Comparison of ENCODE assay signal across 1 cellular context in genomic region chr7:36391436-36392198, GRCh38.
A peak's percentile ranks its signal among the peaks of the same experiment; 100 is the strongest.
TF ChIP-seq lines count a peak whose summit lies in the region.

No MANE protein-coding gene starts in this region.

TF ChIP-seq in K562, 482 proteins besides CTCF, POLR2A, EP300 and RAD21 (continued from another document):
- TF ChIP-seq PREB (CRISPR knock-in tag; IDR thresholded peaks at IDR 0.05) = no peak
- TF ChIP-seq HDAC3 (IDR thresholded peaks at IDR 0.05; ENCODE audit: borderline replicate concordance, partially characterized antibody) = no peak
- TF ChIP-seq MAZ (CRISPR knock-in tag; conservative IDR thresholded peaks at IDR 0.05 in 1 of 2, IDR thresholded peaks at IDR 0.05 in 1 of 2) = no peak
- TF ChIP-seq ZNF316 (IDR thresholded peaks at IDR 0.05) = no peak
- no peak for TF ChIP-seq AFF4 (CRISPR knock-in tag; IDR thresholded peaks at IDR 0.05)
- TF ChIP-seq ETV1 (tag; conservative IDR thresholded peaks at IDR 0.05; ENCODE audit: low read depth) = no peak
- TF ChIP-seq ZKSCAN3 (CRISPR knock-in tag; IDR thresholded peaks at IDR 0.05) = no peak
- TF ChIP-seq PTTG1 (tag; IDR thresholded peaks at IDR 0.05; ENCODE audit: low read depth) = no peak
- TF ChIP-seq ETS2 (tag; IDR thresholded peaks at IDR 0.05; ENCODE audit: borderline replicate concordance, poor library complexity, severe bottlenecking) = no peak
- no peak for TF ChIP-seq MAFF (IDR thresholded peaks at IDR 0.05; ENCODE audit: low read length)
- TF ChIP-seq ID3 (CRISPR knock-in tag; IDR thresholded peaks at IDR 0.05) = no peak
- TF ChIP-seq ID3 (tag; IDR thresholded peaks at IDR 0.05) = no peak
- TF ChIP-seq SNRNP70 (optimal IDR thresholded peaks at IDR 0.05; ENCODE audit: low read depth, low read length) = no peak
- no peak for TF ChIP-seq HOMEZ (CRISPR knock-in tag; IDR thresholded peaks at IDR 0.05)
- TF ChIP-seq DACH1 (IDR thresholded peaks at IDR 0.05; ENCODE audit: partially characterized antibody) = peak; percentile 68
- no peak for TF ChIP-seq ILK (tag; IDR thresholded peaks at IDR 0.05; ENCODE audit: borderline replicate concordance, low read depth)
- TF ChIP-seq FOXJ2 (tag; IDR thresholded peaks at IDR 0.05) = peak; percentile 86
- TF ChIP-seq CREB3L1 (IDR thresholded peaks at IDR 0.05; ENCODE audit: borderline replicate concordance, low read depth) = no peak
- no peak for TF ChIP-seq TAL1 (IDR thresholded peaks at IDR 0.05)
- no peak for TF ChIP-seq SIN3A (IDR thresholded peaks at IDR 0.05; ENCODE audit: borderline replicate concordance in 2 of 2, control insufficient read depth in 1 of 2, low read depth in 2 of 2, low read length in 2 of 2)
- no peak for TF ChIP-seq ZNF436 (CRISPR knock-in tag; IDR thresholded peaks at IDR 0.05)
- 0 out of 2 replicates have a peak, but pooled peaks have one; percentile 18 for TF ChIP-seq HMBOX1 (IDR thresholded peaks at IDR 0.05)
- TF ChIP-seq ZNF232 (CRISPR knock-in tag; IDR thresholded peaks at IDR 0.05) = no peak
- no peak for TF ChIP-seq KDM4B (IDR thresholded peaks at IDR 0.05; ENCODE audit: borderline replicate concordance in 2 of 2, low read depth in 1 of 2)
- 0 out of 2 replicates have a peak, but pooled peaks have one; percentile 10 for TF ChIP-seq ARID2 (IDR thresholded peaks at IDR 0.05)
- TF ChIP-seq ZNF668 (CRISPR knock-in tag; IDR thresholded peaks at IDR 0.05) = no peak
- TF ChIP-seq ZBTB8A (IDR thresholded peaks at IDR 0.05; ENCODE audit: partially characterized antibody) = no peak
- TF ChIP-seq ZNF3 (CRISPR knock-in tag; IDR thresholded peaks at IDR 0.05) = no peak
- no peak for TF ChIP-seq HDGF (IDR thresholded peaks at IDR 0.05)
- TF ChIP-seq CREB1 (IDR thresholded peaks at IDR 0.05) = no peak
- TF ChIP-seq CREB1 (CRISPR knock-in tag; IDR thresholded peaks at IDR 0.05) = no peak
- TF ChIP-seq TCF3 (CRISPR knock-in tag; IDR thresholded peaks at IDR 0.05) = no peak
- no peak for TF ChIP-seq XRCC4 (IDR thresholded peaks at IDR 0.05; ENCODE audit: extremely low read depth, insufficient read depth, insufficient read length)
- TF ChIP-seq FOXK1 (CRISPR knock-in tag; IDR thresholded peaks at IDR 0.05; ENCODE audit: borderline replicate concordance) = no peak
- no peak for TF ChIP-seq ZC3H11A (IDR thresholded peaks at IDR 0.05; ENCODE audit: low read depth, low read length)
- TF ChIP-seq KAT2B (IDR thresholded peaks at IDR 0.05; ENCODE audit: low read depth, low read length) = no peak
- no peak for TF ChIP-seq POLR2AphosphoS5 (IDR thresholded peaks at IDR 0.05; ENCODE audit: control insufficient read depth, insufficient read depth, low read depth, low read length)
- TF ChIP-seq ZNF41 (CRISPR knock-in tag; conservative IDR thresholded peaks at IDR 0.05) = no peak
- no peak for TF ChIP-seq ZNF146 (CRISPR knock-in tag; IDR thresholded peaks at IDR 0.05; ENCODE audit: unreplicated experiment)
- TF ChIP-seq HNRNPH1 (optimal IDR thresholded peaks at IDR 0.05; ENCODE audit: low read depth, low read length) = no peak
- no peak for TF ChIP-seq ZNF778 (CRISPR knock-in tag; IDR thresholded peaks at IDR 0.05)
- no peak for TF ChIP-seq NCOA4 (IDR thresholded peaks at IDR 0.05; ENCODE audit: partially characterized antibody)
- no peak for TF ChIP-seq ZNF79 (CRISPR knock-in tag; IDR thresholded peaks at IDR 0.05; ENCODE audit: low read depth)
- TF ChIP-seq BCLAF1 (IDR thresholded peaks at IDR 0.05; ENCODE audit: borderline replicate concordance in 1 of 2, control insufficient read depth in 1 of 2, low read depth in 2 of 2, low read length in 1 of 2) = 0 out of 4 replicates have a peak, but pooled peaks of 1 of the 2 experiments have one; percentile 34
